In genomic region chr10:60138842-60139241, GRCh38 we compare ENCODE assay signal across 24 cellular contexts.
DNase-seq lines count a peak whose midpoint lies in the region; ATAC-seq, FAIRE-seq and TF ChIP-seq lines count a peak whose summit lies in the region.
"Had no signal": no experiment of that assay in that cellular context is flagged by ENCODE, and none has a peak within 500 bp of the region (broad histone marks: within the 10 kb centered on the region; RNA-seq: fewer than 3 reads in every experiment).

No MANE protein-coding gene starts in this region.

- in situ Hi-C loops in K562 (cut with MboI) = no loop called here

- H3K27me3 ChIP-seq in cardiac muscle cell (no peaks in the 10 kb centered on the region), K562 (ENCODE audit: control insufficient read depth in 2 of 2, insufficient read depth in 2 of 2, low read length in 2 of 2) (no peaks in the 10 kb centered on the region), suprapubic skin (no peaks in the 10 kb centered on the region), SJCRH30 (no peaks in the 10 kb centered on the region)
- H3K27me3 ChIP-seq: body of pancreas, pancreas, stomach, upper lobe of right lung had no signal

- POLR2A ChIA-PET in K562 (lab: Yijun Ruan, JAX) = interaction anchor here (0.6 to 3.0 kb wide), 2 partner anchors 9 to 127 kb away, joined by 3 to 16 read pairs; no protein-coding TSS in a partner anchor

- peaks cover 2% of the 10 kb centered on the region for H3K36me3 ChIP-seq in cardiac muscle cell
- no peaks in the 10 kb centered on the region; the same call in 2 of the 3 replicates for H3K36me3 ChIP-seq in K562 (ENCODE audit: control insufficient read depth, insufficient read depth, low read length)
- H3K36me3 ChIP-seq in kidney (ENCODE audit: control insufficient read depth in 1 of 2, insufficient read depth in 2 of 2, low read length in 2 of 2) = peaks cover 2 to 18% of the 10 kb centered on the region in 2 donors
- H3K36me3 ChIP-seq in suprapubic skin = no peaks in the 10 kb centered on the region
- H3K36me3 ChIP-seq in SJCRH30 = no peaks in the 10 kb centered on the region
- H3K36me3 ChIP-seq: lower lobe of right lung, pancreas, stomach, upper lobe of right lung had no signal

- H3K79me2 ChIP-seq in K562 (ENCODE audit: control insufficient read depth, insufficient read depth, low read length) = no peaks in the 10 kb centered on the region

- H3K4me3 ChIP-seq in cardiac muscle cell (peak overlapping the region; percentile 63), K562 (no peak overlapping the region), kidney (ENCODE audit: low read length in 2 of 2) (peak overlapping the region; percentile 45 to 77), suprapubic skin (peak overlapping the region; percentile 27), SJCRH30 (no peak overlapping the region)
- H3K4me3 ChIP-seq: body of pancreas, lower lobe of right lung, pancreas, stomach, upper lobe of right lung had no signal

- TF ChIP-seq EP300 in K562 (IDR thresholded peaks at IDR 0.05; ENCODE audit: low read length) (no peak), suprapubic skin (IDR thresholded peaks at IDR 0.05) (no peak)

- H3K27ac ChIP-seq in cardiac muscle cell (peak overlapping the region; percentile 87), K562 (ENCODE audit: extremely low read depth, low read depth, low read length) (no peak overlapping the region), kidney (ENCODE audit: low read depth in 2 of 2, low read length in 2 of 2) (peak overlapping the region; percentile 64 to 67), suprapubic skin (peak overlapping the region; percentile 47), SJCRH30 (no peak overlapping the region)
- H3K27ac ChIP-seq: HL-60, lower lobe of right lung, RWPE1, upper lobe of right lung had no signal

- no peak overlapping the region for H3K9ac ChIP-seq in K562 (ENCODE audit: insufficient read depth in 1 of 2, low read depth in 2 of 2, low read length in 2 of 2)
- peak overlapping the region in 1 of 2 donors; percentile 71 for H3K9ac ChIP-seq in kidney (ENCODE audit: low read length in 2 of 2)

- no peaks in the 10 kb centered on the region for H3K9me3 ChIP-seq in cardiac muscle cell (ENCODE audit: low read depth)
- no peaks in the 10 kb centered on the region for H3K9me3 ChIP-seq in K562 (replicated peaks; ENCODE audit: control insufficient read depth, insufficient read depth, low read depth, low read length)
- no peaks in the 10 kb centered on the region for H3K9me3 ChIP-seq in kidney (ENCODE audit: control insufficient read depth in 1 of 2, low read length in 2 of 2)
- H3K9me3 ChIP-seq in suprapubic skin = no peaks in the 10 kb centered on the region
- no peaks in the 10 kb centered on the region for H3K9me3 ChIP-seq in SJCRH30 (replicated peaks)
- H3K9me3 ChIP-seq: body of pancreas, lower lobe of right lung, pancreas, stomach, upper lobe of right lung had no signal

- peaks cover 27% of the 10 kb centered on the region for H3K4me1 ChIP-seq in cardiac muscle cell (ENCODE audit: low read depth)
- peaks cover 0 to 43% of the 10 kb centered on the region in 2 experiments; a peak in 3 of 5 replicates for H3K4me1 ChIP-seq in K562 (replicated peaks in 1 of 2; ENCODE audit: control insufficient read depth in 2 of 2, insufficient read depth in 2 of 2, low read length in 2 of 2)
- H3K4me1 ChIP-seq in kidney (ENCODE audit: control insufficient read depth in 1 of 2, insufficient read depth in 1 of 2, low read depth in 1 of 2, low read length in 2 of 2) = peaks cover 8 to 21% of the 10 kb centered on the region in 2 donors
- H3K4me1 ChIP-seq in suprapubic skin = peaks cover 21% of the 10 kb centered on the region
- no peaks in the 10 kb centered on the region for H3K4me1 ChIP-seq in SJCRH30
- H3K4me1 ChIP-seq: body of pancreas, lower lobe of right lung, upper lobe of right lung had no signal

- 84% methylated on average over 5 of the region's 5 CpGs for WGBS in K562 (ENCODE audit: insufficient coverage, low coverage, missing lambda C conversion rate)
- WGBS in suprapubic skin = 78% methylated on average over 5 of the region's 5 CpGs

- TF ChIP-seq POLR2A in K562 (conservative IDR thresholded peaks at IDR 0.05) (no peak), suprapubic skin (IDR thresholded peaks at IDR 0.05) (no peak)

- TF ChIP-seq CTCF in cardiac muscle cell (IDR thresholded peaks at IDR 0.05; ENCODE audit: low read depth, low read length) (no peak), K562 (IDR thresholded peaks at IDR 0.05 in 2 of 3, conservative IDR thresholded peaks at IDR 0.05 in 1 of 3; ENCODE audit: insufficient read depth in 2 of 3, low read depth in 1 of 3, low read length in 3 of 3) (no peak), kidney (IDR thresholded peaks at IDR 0.05; ENCODE audit: borderline replicate concordance, extremely low read depth, insufficient read depth) (no peak), suprapubic skin (IDR thresholded peaks at IDR 0.05) (no peak)

- intact Hi-C loops in left cardiac atrium (cut with DNase I) = no loop called here
- intact Hi-C loops in K562 (cut with micrococcal nuclease) = no loop called here
- intact Hi-C loops in kidney (cut with DNase I) = no loop called here

- no peak for TF ChIP-seq RAD21 in K562 (CRISPR knock-in tag; conservative IDR thresholded peaks at IDR 0.05 in 1 of 2, IDR thresholded peaks at IDR 0.05 in 1 of 2)

- ATAC-seq in left cardiac atrium = no peak
- no peak for ATAC-seq in K562
- no peak for ATAC-seq in SK-N-SH treated with all-trans-retinoic acid at 6 μM for 48 hours
- ATAC-seq: body of pancreas, lower lobe of right lung, upper lobe of right lung had no signal

- DNase-seq in cardiac muscle cell (ENCODE audit: low read depth in 1 of 2, low spot score in 1 of 2) (no peak), left cardiac atrium (no peak), K562 (ENCODE audit: extremely low read depth in 1 of 4, low spot score in 3 of 4) (no peak), kidney (no peak), suprapubic skin (ENCODE audit: low spot score in 2 of 2) (no peak), HuH-7 (ENCODE audit: low spot score) (no peak), SJCRH30 (no peak)
- DNase-seq: activated CD4-positive, alpha-beta T cell treated with anti-CD3 and anti-CD28 coated beads for 1 hour; body of pancreas; Calu3; erythroblast; foreskin melanocyte; HFFc6; lower lobe of right lung; NCI-H2081; NCI-H446; pancreas; stimulated activated CD4-positive, alpha-beta T cell treated with anti-CD3 and anti-CD28 coated beads, Interleukin-2, amount 100 ng/mL, for 48 hours; stomach; upper lobe of right lung had no signal

- BruUV-seq in K562 (replicated peaks; lab: Mats Ljungman, UMichigan) = no TSS peak

- no peak for FAIRE-seq in K562 (lab: Jason Lieb, UNC)
- no peak for FAIRE-seq in kidney (lab: Jason Lieb, UNC)
- FAIRE-seq: G401.6, pancreas had no signal

- no peaks in the 10 kb centered on the region for H3K9me1 ChIP-seq in K562 (ENCODE audit: control insufficient read depth, insufficient read depth, low read length)

- no peaks in the 10 kb centered on the region for H4K20me1 ChIP-seq in K562 (replicated peaks; ENCODE audit: control insufficient read depth, insufficient read depth, low read length)

- no peak overlapping the region for H3K4me2 ChIP-seq in K562 (ENCODE audit: insufficient read depth, low read length)

- no peak overlapping the region for H2AFZ ChIP-seq in K562 (ENCODE audit: low read depth, low read length)

- CTCF ChIA-PET in K562 (lab: Yijun Ruan, JAX; ENCODE audit: low intra/inter-chr PET ratio) = no interaction called here

TF ChIP-seq in K562, 482 proteins besides CTCF, POLR2A, EP300 and RAD21 (continues in another document):
- TF ChIP-seq GTF2E2 (tag; IDR thresholded peaks at IDR 0.05) = 0 out of 2 replicates have a peak, but pooled peaks have one; percentile 26

TF ChIP-seq in SK-N-SH treated with all-trans-retinoic acid at 6 μM for 48 hours, 23 proteins besides CTCF, POLR2A, EP300 and RAD21 (continues in another document):
- no peak for TF ChIP-seq PPARA (CRISPR knock-in tag; IDR thresholded peaks at IDR 0.05; ENCODE audit: borderline replicate concordance)
- TF ChIP-seq TSHZ2 (CRISPR knock-in tag; IDR thresholded peaks at IDR 0.05) = no peak
- TF ChIP-seq POU6F1 (CRISPR knock-in tag; IDR thresholded peaks at IDR 0.05; ENCODE audit: borderline replicate concordance, low read depth) = no peak
- no peak for TF ChIP-seq ZNF565 (CRISPR knock-in tag; conservative IDR thresholded peaks at IDR 0.05; ENCODE audit: low read depth)
- no peak for TF ChIP-seq CSDC2 (CRISPR knock-in tag; IDR thresholded peaks at IDR 0.05)

Comparison
In these comparisons a context has a peak if more than half of its experiments do, and no peak if none do; other contexts are left out.
1. H3K27ac ChIP-seq: peak in cardiac muscle cell (single experiment), kidney (2 of 2) and suprapubic skin (single experiment); none in K562 (single experiment) and SJCRH30 (single experiment).
2. H3K4me3 ChIP-seq: peak in cardiac muscle cell (single experiment), kidney (2 of 2) and suprapubic skin (single experiment); none in K562 (single experiment) and SJCRH30 (single experiment).